In genomic region chr20:19976595-19977372, GRCh38 we compare ENCODE assay signal across 8 cellular contexts. TPM values are rescaled to one million over a fixed set of nuclear protein-coding genes. Genes with fewer than 3 reads are reported as not detected.
A peak's percentile ranks its signal among the peaks of the same experiment; 100 is the strongest.
DNase-seq lines count a peak whose midpoint lies in the region; FAIRE-seq and TF ChIP-seq lines count a peak whose summit lies in the region.

No MANE protein-coding gene starts in this region.

- DNase-seq in H7 (peak; percentile 67), hepatocyte (ENCODE audit: low spot score) (peak; percentile 62), small intestine (peak; percentile 20), NCI-H446 treated with DMSO at 0.1 percent for 48 hours (lab: John Stamatoyannopoulos, UW) (no peak), COLO668 (lab: John Stamatoyannopoulos, UW; ENCODE audit: unreplicated experiment) (no peak), NCI-H82 (lab: John Stamatoyannopoulos, UW) (no peak), NCI-H526 (lab: John Stamatoyannopoulos, UW) (no peak)

- H3K27me3 ChIP-seq in H7 (ENCODE audit: control insufficient read depth, insufficient read depth, low read length) (no peaks in the 10 kb centered on the region), hepatocyte (no peaks in the 10 kb centered on the region), small intestine (ENCODE audit: control insufficient read depth in 2 of 2, insufficient read depth in 2 of 2, low read length in 2 of 2) (no peaks in the 10 kb centered on the region)

- H3K4me2 ChIP-seq in hepatocyte = peak overlapping the region; percentile 78

- TF ChIP-seq CTCF in hepatocyte (IDR thresholded peaks at IDR 0.05; ENCODE audit: poor library complexity) = no peak

- no peak overlapping the region for H2AFZ ChIP-seq in hepatocyte

- H3K4me1 ChIP-seq in hepatocyte (ENCODE audit: insufficient read depth) = peaks cover 35% of the 10 kb centered on the region
- no peaks in the 10 kb centered on the region for H3K4me1 ChIP-seq in small intestine (ENCODE audit: control insufficient read depth in 2 of 2, insufficient read depth in 1 of 2, low read depth in 1 of 2, low read length in 1 of 2)

- no peaks in the 10 kb centered on the region for H3K9me2 ChIP-seq in hepatocyte (replicated peaks; ENCODE audit: insufficient read depth)

- WGBS in hepatocyte (ENCODE audit: low lambda C conversion rate, missing lambda C conversion rate) = 29% methylated on average over 8 of the region's 8 CpGs
- WGBS in small intestine, 3 donors = 55 to 69% (median 57%) methylated on average over 7 to 8 of the region's 8 CpGs

- H3K27ac ChIP-seq in angular gyrus (ENCODE audit: low read depth, low read length) = peak overlapping the region; percentile 87
- peak overlapping the region; percentile 89 for H3K27ac ChIP-seq in hepatocyte
- peak overlapping the region in 1 of 2 donors; percentile 73 for H3K27ac ChIP-seq in small intestine (ENCODE audit: low read depth in 1 of 2, low read length in 1 of 2)

- H3K4me3 ChIP-seq in H7 (ENCODE audit: insufficient read depth, low read depth, low read length) = no peak overlapping the region
- peak overlapping the region; percentile 7 for H3K4me3 ChIP-seq in hepatocyte
- no peak overlapping the region for H3K4me3 ChIP-seq in small intestine (ENCODE audit: low read depth in 1 of 2, low read length in 2 of 2)

- no peak for FAIRE-seq in small intestine (lab: Jason Lieb, UNC)

- H3K36me3 ChIP-seq in H7 (replicated peaks; ENCODE audit: control insufficient read depth, insufficient read depth, low read length) = no peaks in the 10 kb centered on the region
- no peaks in the 10 kb centered on the region for H3K36me3 ChIP-seq in hepatocyte (replicated peaks; ENCODE audit: insufficient read depth, low read depth)
- peaks cover 3 to 10% of the 10 kb centered on the region in 2 donors for H3K36me3 ChIP-seq in small intestine (ENCODE audit: control insufficient read depth in 2 of 2, insufficient read depth in 2 of 2, low read length in 2 of 2)

- H3K79me2 ChIP-seq in hepatocyte = peaks cover 63% of the 10 kb centered on the region

- no peaks in the 10 kb centered on the region for H3K9me3 ChIP-seq in hepatocyte (ENCODE audit: low read depth)
- H3K9me3 ChIP-seq in small intestine (ENCODE audit: control insufficient read depth, low read depth) = no peaks in the 10 kb centered on the region

- H4K20me1 ChIP-seq in hepatocyte (ENCODE audit: insufficient read depth, poor library complexity, severe bottlenecking) = no peaks in the 10 kb centered on the region

RNA-seq across cellular contexts. Expression of gene NAA20, which starts 40.4 kb away (rescaled TPM):
- total RNA-seq in H7 (2014; rRNA removed; shearing (Covaris generic)) = 28.8 and 30.7 TPM in 2 replicates
- total RNA-seq in hepatocyte = 53.6 and 66.1 TPM in 2 replicates
- polyA plus RNA-seq in hepatocyte (108 and 126 TPM in 2 replicates), small intestine (10 to 100 TPM; 46.3 to 63.6 (median 55.4) TPM)

Comparison
In these comparisons a context has a peak if more than half of its experiments do, and no peak if none do; other contexts are left out.
1. DNase-seq: peak in H7 (single experiment), hepatocyte (single experiment) and small intestine (single experiment); none in NCI-H446 treated with DMSO at 0.1 percent for 48 hours (single experiment), COLO668 (single experiment), NCI-H82 (single experiment) and NCI-H526 (0 of 2).